Comparison of ENCODE assay signal across 22 cellular contexts in the genomic region with DNA sequence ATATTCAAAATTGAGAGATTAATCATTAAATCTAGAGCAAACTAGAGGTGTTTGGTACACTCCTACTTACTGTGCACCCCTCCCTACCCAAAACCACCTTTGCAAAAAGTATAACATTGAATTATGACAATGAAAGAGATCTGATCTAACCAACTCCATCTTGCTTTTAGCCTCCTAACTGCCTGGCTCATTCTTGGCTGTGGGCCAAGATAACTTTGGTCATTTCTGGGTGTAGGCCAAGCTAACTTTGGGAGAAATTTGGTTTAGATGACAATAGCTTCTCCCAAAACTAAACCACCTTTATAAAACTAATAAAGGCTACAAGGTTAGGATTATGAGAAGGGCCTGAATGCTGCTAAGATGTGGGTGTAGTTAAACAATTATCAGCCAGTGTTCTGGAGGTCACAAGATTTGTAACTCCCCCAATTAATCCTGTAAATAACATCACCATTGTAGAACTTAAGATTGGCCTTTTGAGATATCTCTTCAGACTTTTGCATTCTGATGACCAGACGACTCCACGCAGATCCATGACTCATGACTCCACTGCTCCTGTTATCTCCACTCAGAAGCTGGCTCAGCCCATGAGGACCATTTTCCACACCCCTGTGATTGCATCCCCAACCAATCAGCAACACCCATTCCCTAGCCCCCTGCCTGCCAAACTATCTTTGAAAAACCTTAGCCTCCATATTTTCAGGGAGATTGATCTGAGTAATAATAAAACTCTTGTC.
"Had no signal": no experiment of that assay in that cellular context is flagged by ENCODE, and none has a peak within 500 bp of the region (broad histone marks: within the 10 kb centered on the region; RNA-seq: fewer than 3 reads in every experiment).

No MANE protein-coding gene starts in this region.

- DNase-seq: activated CD4-positive, alpha-beta memory T cell treated with anti-CD3 and anti-CD28 coated beads for 36 hours; activated CD4-positive, alpha-beta T cell treated with anti-CD3 and anti-CD28 coated beads for 1 hour; activated effector memory CD4-positive, alpha-beta T cell treated with Interleukin-2 at 50 U/mL for 16 hours; activated naive CD4-positive, alpha-beta T cell treated with anti-CD3 and anti-CD28 coated beads, Interleukin-2, amount 50 U/mL, for 16 hours; activated T-cell treated with anti-CD3 and anti-CD28 coated beads, Interleukin-2, amount 50 U/mL, for 4 hours; dermis blood vessel endothelial cell; effector memory CD8-positive, alpha-beta T cell; left ventricle myocardium superior; naive thymus-derived CD4-positive, alpha-beta T cell; stimulated activated CD4-positive, alpha-beta T cell treated with anti-CD3 and anti-CD28 coated beads, Interleukin-4, amount 100 ng/mL, for 4 hours; stimulated activated CD8-positive, alpha-beta memory T cell treated with anti-CD3 and anti-CD28 coated beads, Interleukin-4, amount 100 ng/mL, for 48 hours; stimulated activated naive CD4-positive, alpha-beta T cell treated with Interleukin-2 at 50 U/mL for 16 hours; substantia nigra; T-helper 1 cell; T1000 had no signal

- H3K4me1 ChIP-seq: right atrium auricular region had no signal

- H3K4me3 ChIP-seq: mucosa of descending colon, right atrium auricular region, skin epidermis had no signal

- H3K4me1 Mint-ChIP-seq: brain, memory B cell had no signal

- H3K27ac Mint-ChIP-seq: activated CD4-positive, alpha-beta memory T cell treated with anti-CD3 and anti-CD28 coated beads for 36 hours; effector memory CD8-positive, alpha-beta T cell; memory B cell; naive thymus-derived CD4-positive, alpha-beta T cell; type B pancreatic cell had no signal

- H3K36me3 ChIP-seq: neutrophil, right atrium auricular region had no signal

- H3K4me3 Mint-ChIP-seq: activated CD4-positive, alpha-beta memory T cell treated with anti-CD3 and anti-CD28 coated beads for 36 hours; activated T-cell treated with anti-CD3 and anti-CD28 coated beads, Interleukin-2, amount 50 U/mL, for 4 hours; brain; effector memory CD8-positive, alpha-beta T cell; memory B cell; naive thymus-derived CD4-positive, alpha-beta T cell; type B pancreatic cell had no signal

- H3K9me3 ChIP-seq: mucosa of descending colon, neutrophil, right atrium auricular region had no signal

- H3K27me3 ChIP-seq: neutrophil, right atrium auricular region had no signal

- ATAC-seq: activated T-cell treated with anti-CD3 and anti-CD28 coated beads, Interleukin-2, amount 50 U/mL, for 4 hours; effector memory CD8-positive, alpha-beta T cell; left ventricle myocardium superior; mucosa of descending colon; naive thymus-derived CD4-positive, alpha-beta T cell had no signal

- H3K36me3 Mint-ChIP-seq: activated CD4-positive, alpha-beta memory T cell treated with anti-CD3 and anti-CD28 coated beads for 36 hours; brain; type B pancreatic cell had no signal

- H3K27me3 Mint-ChIP-seq: activated CD4-positive, alpha-beta memory T cell treated with anti-CD3 and anti-CD28 coated beads for 36 hours; brain; effector memory CD8-positive, alpha-beta T cell; type B pancreatic cell had no signal

- H3K27ac ChIP-seq: neutrophil, right atrium auricular region had no signal
